7 cellular contexts compared by ENCODE assay signal in genomic region chr7:38331862-38332595, GRCh38.
DNase-seq lines count a peak whose midpoint lies in the region; ATAC-seq and TF ChIP-seq lines count a peak whose summit lies in the region.
"Not testable (repeated sequence)": the region's sequence is repeated elsewhere in the genome, so short reads cannot be mapped to it uniquely, and the experiment has no call there.

No MANE protein-coding gene starts in this region.

- not testable (repeated sequence) for H3K36me3 ChIP-seq in GM23338 (ENCODE audit: insufficient read depth); neural progenitor cell

- DNase-seq in GM23338 (ENCODE audit: low spot score) (peak; percentile 40), NB4 (ENCODE audit: low read depth) (peak; percentile 35), kidney glomerular epithelial cell (lab: John Stamatoyannopoulos, UW) (peak; percentile 5), neural progenitor cell (ENCODE audit: low spot score) (peak; percentile 26)
- not testable (repeated sequence) for DNase-seq in T-helper 2 cell treated with Interferon-gamma antibody and Interleukin-4, amounts not matched to agents 5 μg/mL and 100 μg/mL, for 36 hours (ENCODE audit: low spot score); activated T-cell treated with anti-CD3 and anti-CD28 coated beads, Interleukin-2, amount 50 U/mL, for 72 hours

- not testable (repeated sequence) for H3K9me2 ChIP-seq in GM23338 (ENCODE audit: insufficient read depth)

- H3K4me2 ChIP-seq in GM23338, result peak overlapping the region; percentile 50
- H3K4me2 ChIP-seq in neural progenitor cell, result not testable (repeated sequence)

- H2AFZ ChIP-seq in GM23338 (peak overlapping the region; percentile 72; the same call in 1 of the 2 replicates), neural progenitor cell (replicated peaks) (peak overlapping the region; percentile 77)

- TF ChIP-seq CTCF in GM23338 (conservative IDR thresholded peaks at IDR 0.05; ENCODE audit: low read depth in 2 of 2); NB4 (IDR thresholded peaks at IDR 0.05; ENCODE audit: low read depth, low read length); neural progenitor cell (IDR thresholded peaks at IDR 0.05): not testable (repeated sequence)

- peak; percentile 34 for ATAC-seq in GM23338
- not testable (repeated sequence) for ATAC-seq in activated T-cell treated with anti-CD3 and anti-CD28 coated beads, Interleukin-2, amount 50 U/mL, for 72 hours (replicated peaks in 1 of 2)

- not testable (repeated sequence) for H3K27me3 ChIP-seq in GM23338 (ENCODE audit: insufficient read depth); neural progenitor cell

- not testable (repeated sequence) for TF ChIP-seq POLR2A in NB4 (IDR thresholded peaks at IDR 0.05; ENCODE audit: extremely low read depth, insufficient read length)

- H3K27ac Mint-ChIP-seq in GM23338, result peak overlapping the region; percentile 94
- H3K27ac Mint-ChIP-seq in T-helper 2 cell treated with Interferon-gamma antibody and Interleukin-4, amounts not matched to agents 5 μg/mL and 100 μg/mL, for 36 hours; neural progenitor cell: not testable (repeated sequence)
- peak overlapping the region; percentile 88 for H3K27ac Mint-ChIP-seq in activated T-cell treated with anti-CD3 and anti-CD28 coated beads, Interleukin-2, amount 50 U/mL, for 72 hours
- H3K27ac Mint-ChIP-seq in dendritic cell treated with granulocyte-macrophage colony-stimulating factor and Interleukin-4, amounts not matched to agents 40 ng/mL and 50 ng/mL, for 4 days, result peak overlapping the region; percentile 69

- H3K27me3 Mint-ChIP-seq in GM23338 (ENCODE audit: insufficient read depth, low read depth, poor library complexity); T-helper 2 cell treated with Interferon-gamma antibody and Interleukin-4, amounts not matched to agents 5 μg/mL and 100 μg/mL, for 36 hours (ENCODE audit: low read depth); activated T-cell treated with anti-CD3 and anti-CD28 coated beads, Interleukin-2, amount 50 U/mL, for 72 hours (ENCODE audit: low read depth); dendritic cell treated with granulocyte-macrophage colony-stimulating factor and Interleukin-4, amounts not matched to agents 40 ng/mL and 50 ng/mL, for 4 days; neural progenitor cell (ENCODE audit: insufficient read depth, low read depth): not testable (repeated sequence)

- H3K9me3 Mint-ChIP-seq in GM23338; T-helper 2 cell treated with Interferon-gamma antibody and Interleukin-4, amounts not matched to agents 5 μg/mL and 100 μg/mL, for 36 hours; activated T-cell treated with anti-CD3 and anti-CD28 coated beads, Interleukin-2, amount 50 U/mL, for 72 hours; dendritic cell treated with granulocyte-macrophage colony-stimulating factor and Interleukin-4, amounts not matched to agents 40 ng/mL and 50 ng/mL, for 4 days; neural progenitor cell: not testable (repeated sequence)

- H3K4me3 Mint-ChIP-seq in GM23338, result peak overlapping the region; percentile 33; the same call in 2 of the 3 replicates
- H3K4me3 Mint-ChIP-seq in T-helper 2 cell treated with Interferon-gamma antibody and Interleukin-4, amounts not matched to agents 5 μg/mL and 100 μg/mL, for 36 hours, result peak overlapping the region; percentile 45
- peak overlapping the region; percentile 10 to 72 for H3K4me3 Mint-ChIP-seq in activated T-cell treated with anti-CD3 and anti-CD28 coated beads, Interleukin-2, amount 50 U/mL, for 72 hours
- not testable (repeated sequence) for H3K4me3 Mint-ChIP-seq in dendritic cell treated with granulocyte-macrophage colony-stimulating factor and Interleukin-4, amounts not matched to agents 40 ng/mL and 50 ng/mL, for 4 days; neural progenitor cell

- not testable (repeated sequence) for H4K20me1 ChIP-seq in GM23338 (replicated peaks; ENCODE audit: insufficient read depth); neural progenitor cell (ENCODE audit: low read depth)

- H3K36me3 Mint-ChIP-seq in GM23338 (ENCODE audit: low read depth); T-helper 2 cell treated with Interferon-gamma antibody and Interleukin-4, amounts not matched to agents 5 μg/mL and 100 μg/mL, for 36 hours (ENCODE audit: low read depth); activated T-cell treated with anti-CD3 and anti-CD28 coated beads, Interleukin-2, amount 50 U/mL, for 72 hours (ENCODE audit: insufficient read depth in 2 of 2); neural progenitor cell: not testable (repeated sequence)
- peaks cover 48% of the 10 kb centered on the region for H3K36me3 Mint-ChIP-seq in dendritic cell treated with granulocyte-macrophage colony-stimulating factor and Interleukin-4, amounts not matched to agents 40 ng/mL and 50 ng/mL, for 4 days (ENCODE audit: low read depth)

- not testable (repeated sequence) for H3K9me3 ChIP-seq in neural progenitor cell (ENCODE audit: low read depth)

- not testable (repeated sequence) for H3K4me3 ChIP-seq in GM23338; NB4 (ENCODE audit: low read depth, low read length); neural progenitor cell

- not testable (repeated sequence) for H3K79me2 ChIP-seq in GM23338 (replicated peaks; ENCODE audit: insufficient read depth); neural progenitor cell (ENCODE audit: low read depth)

- intact Hi-C loops in dendritic cell treated with granulocyte-macrophage colony-stimulating factor and Interleukin-4, amounts not matched to agents 40 ng/mL and 50 ng/mL, for 4 days (cut with micrococcal nuclease), result loop anchor here (10.0 kb wide), 1 partner anchor 417 kb away; the partner anchor contains the start of gene SFRP4

- H3K4me1 ChIP-seq in GM23338 (ENCODE audit: insufficient read depth), result peaks cover 20% of the 10 kb centered on the region
- not testable (repeated sequence) for H3K4me1 ChIP-seq in neural progenitor cell

- H3K4me1 Mint-ChIP-seq in GM23338 (peaks cover 42% of the 10 kb centered on the region), neural progenitor cell (peaks cover 11% of the 10 kb centered on the region)
- peaks cover 37% of the 10 kb centered on the region for H3K4me1 Mint-ChIP-seq in T-helper 2 cell treated with Interferon-gamma antibody and Interleukin-4, amounts not matched to agents 5 μg/mL and 100 μg/mL, for 36 hours (ENCODE audit: low read depth)
- H3K4me1 Mint-ChIP-seq in activated T-cell treated with anti-CD3 and anti-CD28 coated beads, Interleukin-2, amount 50 U/mL, for 72 hours (ENCODE audit: low read depth), result peaks cover 68% of the 10 kb centered on the region
- H3K4me1 Mint-ChIP-seq in dendritic cell treated with granulocyte-macrophage colony-stimulating factor and Interleukin-4, amounts not matched to agents 40 ng/mL and 50 ng/mL, for 4 days (ENCODE audit: low read depth), result peaks cover 54% of the 10 kb centered on the region

- not testable (repeated sequence) for H3F3A ChIP-seq in GM23338 (replicated peaks; ENCODE audit: low read depth); neural progenitor cell (ENCODE audit: low read depth)

- peak overlapping the region; percentile 65; the same call in 1 of the 2 replicates for H3K27ac ChIP-seq in GM23338 (ENCODE audit: low read depth)
- not testable (repeated sequence) for H3K27ac ChIP-seq in neural progenitor cell

- not testable (repeated sequence) for H3K9ac ChIP-seq in neural progenitor cell
